ENCODE assay signal across 19 cellular contexts in genomic region chr10:1187151-1187854, GRCh38.
DNase-seq lines count a peak whose midpoint lies in the region; ATAC-seq, FAIRE-seq and TF ChIP-seq lines count a peak whose summit lies in the region.
"Had no signal": no experiment of that assay in that cellular context is flagged by ENCODE, and none has a peak within 500 bp of the region (broad histone marks: within the 10 kb centered on the region; RNA-seq: fewer than 3 reads in every experiment).

No MANE protein-coding gene starts in this region.

- FAIRE-seq in small intestine (lab: Jason Lieb, UNC): no peak

- H3K4me2 ChIP-seq in BLaER1: peak overlapping the region; percentile 78

- peak; percentile 47 for ATAC-seq in esophagus mucosa
- ATAC-seq in GM18907 (IDR thresholded peaks at IDR 0.05; ENCODE audit: unreplicated experiment): no peak
- no peak for ATAC-seq in GM19395 (IDR thresholded peaks at IDR 0.05; ENCODE audit: unreplicated experiment)

- peaks cover 12% of the 10 kb centered on the region for H3K4me1 Mint-ChIP-seq in neural crest cell

- H3K27me3 ChIP-seq in BLaER1: no peaks in the 10 kb centered on the region
- H3K27me3 ChIP-seq in small intestine (ENCODE audit: control insufficient read depth in 2 of 2, insufficient read depth in 2 of 2, low read length in 2 of 2): no peaks in the 10 kb centered on the region
- H3K27me3 ChIP-seq: neutrophil had no signal

- DNase-seq in NCI-H69 (lab: John Stamatoyannopoulos, UW) (peak; percentile 31), neural crest cell (ENCODE audit: low read depth, low spot score) (no peak), small intestine (no peak), NCI-H446 treated with DMSO at 0.1 percent for 48 hours (lab: John Stamatoyannopoulos, UW) (no peak)
- DNase-seq: activated CD4-positive, CD25-positive, alpha-beta regulatory T cell; activated CD8-positive, alpha-beta memory T cell treated with anti-CD3 and anti-CD28 coated beads, Interleukin-2, amount 50 U/mL, for 48 hours; cortex of kidney; DMS153; GOT3; IMR-90; NCI-H2227 treated with DMSO at 0.1 percent for 48 hours; SW 1271 had no signal

- H3K36me3 ChIP-seq in BLaER1: no peaks in the 10 kb centered on the region
- no peaks in the 10 kb centered on the region for H3K36me3 ChIP-seq in small intestine (ENCODE audit: control insufficient read depth in 2 of 2, insufficient read depth in 2 of 2, low read length in 2 of 2)

- peak overlapping the region; percentile 35 for H3K27ac Mint-ChIP-seq in neural crest cell (ENCODE audit: unreplicated experiment)
- H3K27ac Mint-ChIP-seq: stimulated activated naive CD8-positive, alpha-beta T cell treated with anti-CD3 and anti-CD28 coated beads, Interleukin-15, Interleukin-2, amounts not matched to agents 100 ng/mL and 50 ng/mL, for 24 hours had no signal

- no peaks in the 10 kb centered on the region for H3K36me3 Mint-ChIP-seq in neural crest cell (ENCODE audit: low read depth)

- H3K9me3 ChIP-seq in BLaER1: no peaks in the 10 kb centered on the region
- no peaks in the 10 kb centered on the region for H3K9me3 ChIP-seq in small intestine (ENCODE audit: control insufficient read depth, low read depth)
- H3K9me3 ChIP-seq: neutrophil had no signal

- no peaks in the 10 kb centered on the region for H3K9me3 Mint-ChIP-seq in neural crest cell
- H3K9me3 Mint-ChIP-seq: stimulated activated naive CD8-positive, alpha-beta T cell treated with anti-CD3 and anti-CD28 coated beads, Interleukin-15, Interleukin-2, amounts not matched to agents 100 ng/mL and 50 ng/mL, for 24 hours had no signal

- H3K9ac ChIP-seq in BLaER1: no peak overlapping the region

- H3K27ac ChIP-seq in BLaER1: peak overlapping the region; percentile 59; the same call in 1 of the 2 replicates
- peak overlapping the region in 1 of 2 donors; percentile 7 for H3K27ac ChIP-seq in small intestine (ENCODE audit: low read depth in 1 of 2, low read length in 1 of 2)
- H3K27ac ChIP-seq: neutrophil had no signal

- no peak for TF ChIP-seq CTCF in neural crest cell (conservative IDR thresholded peaks at IDR 0.05)

- H3K4me1 ChIP-seq in BLaER1 (peaks cover 54% of the 10 kb centered on the region), small intestine (ENCODE audit: control insufficient read depth in 2 of 2, insufficient read depth in 1 of 2, low read depth in 1 of 2, low read length in 1 of 2) (no peaks in the 10 kb centered on the region)

- no peak overlapping the region for H3K4me3 Mint-ChIP-seq in neural crest cell
- H3K4me3 Mint-ChIP-seq: stimulated activated naive CD8-positive, alpha-beta T cell treated with anti-CD3 and anti-CD28 coated beads, Interleukin-15, Interleukin-2, amounts not matched to agents 100 ng/mL and 50 ng/mL, for 24 hours had no signal

- WGBS in small intestine, 3 donors: 79 to 89% (median 87%) methylated on average over 23 to 29 of the region's 29 CpGs

- no peaks in the 10 kb centered on the region for H3K27me3 Mint-ChIP-seq in neural crest cell (ENCODE audit: low read depth)
- H3K27me3 Mint-ChIP-seq: stimulated activated naive CD8-positive, alpha-beta T cell treated with anti-CD3 and anti-CD28 coated beads, Interleukin-15, Interleukin-2, amounts not matched to agents 100 ng/mL and 50 ng/mL, for 24 hours had no signal

- H4K20me1 ChIP-seq in BLaER1: no peaks in the 10 kb centered on the region

- peak overlapping the region; percentile 7; the same call in 1 of the 2 replicates for H3K4me3 ChIP-seq in BLaER1
- H3K4me3 ChIP-seq in small intestine (ENCODE audit: low read depth in 1 of 2, low read length in 2 of 2): no peak overlapping the region
- H3K4me3 ChIP-seq: skin epidermis had no signal
